ENCODE assay signal across 9 cellular contexts in genomic region chr2:55961318-55961911, GRCh38. TPM values are rescaled to one million over a fixed set of nuclear protein-coding genes. Genes with fewer than 3 reads are reported as not detected.
A peak's percentile ranks its signal among the peaks of the same experiment; 100 is the strongest.
DNase-seq lines count a peak whose midpoint lies in the region; ATAC-seq and TF ChIP-seq lines count a peak whose summit lies in the region.
"Had no signal": no experiment of that assay in that cellular context is flagged by ENCODE, and none has a peak within 500 bp of the region (broad histone marks: within the 10 kb centered on the region; RNA-seq: fewer than 3 reads in every experiment).

No MANE protein-coding gene starts in this region.

- H3K4me1 ChIP-seq in uterus, result peaks cover 0 to 9% of the 10 kb centered on the region in 2 donors

- ATAC-seq in GM19395 (IDR thresholded peaks at IDR 0.05; ENCODE audit: unreplicated experiment), result peak; percentile 50
- ATAC-seq in GM18517 (IDR thresholded peaks at IDR 0.05; ENCODE audit: unreplicated experiment), result no peak

- no peaks in the 10 kb centered on the region for H3K27me3 ChIP-seq in uterus

- no peaks in the 10 kb centered on the region for H3K9me3 ChIP-seq in uterus
- H3K9me3 ChIP-seq: neutrophil had no signal

- H3K27ac ChIP-seq in C4-2B (no peak overlapping the region), uterus (no peak overlapping the region)
- H3K27ac ChIP-seq: neutrophil had no signal

- DNase-seq in NCI-H1417 (lab: John Stamatoyannopoulos, UW) (peak; percentile 41 to 83 (median 71)), amniotic epithelial cell (ENCODE audit: low read depth) (peak; percentile 72), iPS-NIHi7 (ENCODE audit: extremely low spot score) (peak; percentile 42), uterus (peak in 1 of 2 donors; percentile 23)
- DNase-seq in activated CD4-positive, alpha-beta T cell treated with anti-CD3 and anti-CD28 coated beads for 4 hours, result no peak

- no peak overlapping the region for H3K4me3 ChIP-seq in uterus

- intact Hi-C loops in uterus (cut with DNase I; ENCODE audit: low total_unique reads), result no loop called here

- TF ChIP-seq CTCF in C4-2B (conservative IDR thresholded peaks at IDR 0.05) (peak; percentile 68), uterus (IDR thresholded peaks at IDR 0.05) (peak; percentile 43 to 68 (median 55))

- H3K36me3 ChIP-seq in uterus, result no peaks in the 10 kb centered on the region
- H3K36me3 ChIP-seq: neutrophil had no signal

- no peak for TF ChIP-seq POLR2A in uterus (IDR thresholded peaks at IDR 0.05)

RNA-seq across cellular contexts. Expression of gene EFEMP1, which starts 37.8 kb away (rescaled TPM):
- total RNA-seq in uterus, result 100 to 1,000 TPM in 3 of 4 donors, 10 to 100 TPM in 1; 57.0 to 513 (median 250) TPM

Comparison
In these comparisons a context has a peak if more than half of its experiments do, and no peak if none do; other contexts are left out.
1. DNase-seq: peak in NCI-H1417 (3 of 3), amniotic epithelial cell (single experiment) and iPS-NIHi7 (single experiment); none in activated CD4-positive, alpha-beta T cell treated with anti-CD3 and anti-CD28 coated beads for 4 hours (0 of 2).